8 cellular contexts compared by ENCODE assay signal in the genomic region with DNA sequence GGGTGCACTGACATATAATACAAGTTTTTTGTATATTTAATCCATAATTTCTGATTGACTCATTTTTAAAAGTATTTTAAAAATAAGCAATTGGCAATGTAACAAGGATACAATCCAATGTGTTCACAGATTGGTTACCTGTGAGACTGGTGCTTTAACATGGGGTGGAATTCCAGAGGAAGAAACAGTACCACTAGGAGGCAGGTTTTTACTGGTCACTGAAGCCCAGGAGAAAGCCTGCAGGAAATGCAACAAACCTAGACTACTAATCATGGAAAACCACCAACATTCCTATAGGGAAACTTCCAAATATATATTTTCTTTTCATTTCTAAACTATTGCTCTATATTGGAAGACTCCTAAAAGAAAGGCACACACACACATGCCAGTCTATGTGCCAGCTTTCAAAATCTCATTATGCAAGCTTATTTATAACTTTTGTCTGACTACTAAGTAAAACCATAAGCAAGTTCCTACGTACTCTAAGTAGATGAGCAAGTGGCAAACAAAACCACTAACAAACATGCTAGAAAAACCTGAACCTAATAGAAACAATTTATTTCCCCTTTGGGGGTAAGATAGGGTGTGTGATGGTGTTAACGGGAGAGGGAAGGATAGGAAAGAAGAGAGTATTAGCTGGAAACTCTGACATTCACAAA. TPM values are rescaled to one million over a fixed set of nuclear protein-coding genes. Genes with fewer than 3 reads are reported as not detected.
DNase-seq lines count a peak whose midpoint lies in the region; ATAC-seq and TF ChIP-seq lines count a peak whose summit lies in the region.

No MANE protein-coding gene starts in this region.

- H3K36me3 ChIP-seq in A673 (ENCODE audit: insufficient read depth, low read length, poor library complexity, severe bottlenecking) = peaks cover 41% of the 10 kb centered on the region
- H3K36me3 ChIP-seq in Karpas-422 (ENCODE audit: insufficient read depth, low read length) = peaks cover 65% of the 10 kb centered on the region

- H4K20me1 ChIP-seq in Karpas-422 (ENCODE audit: insufficient read depth, low read depth, low read length) = peaks cover 49% of the 10 kb centered on the region

- H3K9ac ChIP-seq in Karpas-422 (ENCODE audit: low read length) = no peak overlapping the region

- peak overlapping the region; percentile 93 for H3K27ac Mint-ChIP-seq in activated T-helper 1 cell treated with anti-CD3 and anti-CD28 coated beads, Interleukin-12 subunit alpha, Interleukin-12 subunit beta, Interleukin-2, Interleukin-4 antibody, amounts not matched to agents 30 ng/mL and 10 ng/mL and 1 ng/mL, durations not matched to agents 14 hours and 24 hours and 36 hours

- BruUV-seq in A673 (replicated peaks; lab: Mats Ljungman, UMichigan) = no TSS peak

- H3K9me3 ChIP-seq in A673 (ENCODE audit: low read depth, low read length, poor library complexity, severe bottlenecking) (no peaks in the 10 kb centered on the region), Karpas-422 (ENCODE audit: low read length) (no peaks in the 10 kb centered on the region)

- no peak overlapping the region for H3K27ac ChIP-seq in A673 (ENCODE audit: low read depth, low read length, poor library complexity, severe bottlenecking)
- H3K27ac ChIP-seq in Karpas-422 (ENCODE audit: low read length) = no peak overlapping the region

- H3K27me3 ChIP-seq in A673 (replicated peaks; ENCODE audit: insufficient read depth, low read depth, low read length, poor library complexity) (no peaks in the 10 kb centered on the region), Karpas-422 (ENCODE audit: low read length) (no peaks in the 10 kb centered on the region)

- no peak overlapping the region for H3K4me2 ChIP-seq in Karpas-422 (ENCODE audit: low read depth, low read length, poor library complexity, severe bottlenecking)

- H3K4me1 ChIP-seq in A673 (ENCODE audit: insufficient read depth, low read length, poor library complexity, severe bottlenecking) = no peaks in the 10 kb centered on the region
- H3K4me1 ChIP-seq in Karpas-422 (ENCODE audit: low read length) = peaks cover 38% of the 10 kb centered on the region

- H3K4me3 Mint-ChIP-seq in activated T-helper 1 cell treated with anti-CD3 and anti-CD28 coated beads, Interleukin-12 subunit alpha, Interleukin-12 subunit beta, Interleukin-2, Interleukin-4 antibody, amounts not matched to agents 30 ng/mL and 10 ng/mL and 1 ng/mL, durations not matched to agents 14 hours and 24 hours and 36 hours = peak overlapping the region; percentile 41

- H3K9me3 Mint-ChIP-seq in activated T-helper 1 cell treated with anti-CD3 and anti-CD28 coated beads, Interleukin-12 subunit alpha, Interleukin-12 subunit beta, Interleukin-2, Interleukin-4 antibody, amounts not matched to agents 30 ng/mL and 10 ng/mL and 1 ng/mL, durations not matched to agents 14 hours and 24 hours and 36 hours = no peaks in the 10 kb centered on the region

- H3K79me2 ChIP-seq in Karpas-422 (ENCODE audit: low read length) = peaks cover 79% of the 10 kb centered on the region

- peaks cover 43% of the 10 kb centered on the region for H3K36me3 Mint-ChIP-seq in activated T-helper 1 cell treated with anti-CD3 and anti-CD28 coated beads, Interleukin-12 subunit alpha, Interleukin-12 subunit beta, Interleukin-2, Interleukin-4 antibody, amounts not matched to agents 30 ng/mL and 10 ng/mL and 1 ng/mL, durations not matched to agents 14 hours and 24 hours and 36 hours (ENCODE audit: low read depth)

- TF ChIP-seq CTCF in A673 (conservative IDR thresholded peaks at IDR 0.05; ENCODE audit: low read depth, low read length) (peak; percentile 45), GM10266 (IDR thresholded peaks at IDR 0.05; ENCODE audit: control insufficient read depth, insufficient read depth, low read depth, missing control alignments) (peak; percentile 37)

- no peaks in the 10 kb centered on the region for H3K27me3 Mint-ChIP-seq in activated T-helper 1 cell treated with anti-CD3 and anti-CD28 coated beads, Interleukin-12 subunit alpha, Interleukin-12 subunit beta, Interleukin-2, Interleukin-4 antibody, amounts not matched to agents 30 ng/mL and 10 ng/mL and 1 ng/mL, durations not matched to agents 14 hours and 24 hours and 36 hours (ENCODE audit: insufficient read depth)

- H3K9me2 ChIP-seq in Karpas-422 (replicated peaks; ENCODE audit: insufficient read depth, low read length) = no peaks in the 10 kb centered on the region

- no peak overlapping the region for H2AFZ ChIP-seq in Karpas-422 (ENCODE audit: low read length)

- H3K4me1 Mint-ChIP-seq in activated T-helper 1 cell treated with anti-CD3 and anti-CD28 coated beads, Interleukin-12 subunit alpha, Interleukin-12 subunit beta, Interleukin-2, Interleukin-4 antibody, amounts not matched to agents 30 ng/mL and 10 ng/mL and 1 ng/mL, durations not matched to agents 14 hours and 24 hours and 36 hours (ENCODE audit: low read depth) = peaks cover 50% of the 10 kb centered on the region

- no peak for ATAC-seq in GM21447 (IDR thresholded peaks at IDR 0.05; ENCODE audit: unreplicated experiment)
- ATAC-seq in HG03432 (IDR thresholded peaks at IDR 0.05; ENCODE audit: unreplicated experiment) = no peak

- DNase-seq in A673 (ENCODE audit: low spot score) (no peak), GM10266 (ENCODE audit: extremely low spot score) (no peak), iPS-NIHi7 (ENCODE audit: extremely low spot score) (peak; percentile 49), NK-92 (lab: John Stamatoyannopoulos, UW; ENCODE audit: unreplicated experiment) (no peak), Karpas-422 (no peak)
- DNase-seq in activated T-helper 1 cell treated with anti-CD3 and anti-CD28 coated beads, Interleukin-12 subunit alpha, Interleukin-12 subunit beta, Interleukin-2, Interleukin-4 antibody, amounts not matched to agents 30 ng/mL and 10 ng/mL and 1 ng/mL, durations not matched to agents 14 hours and 24 hours and 36 hours (ENCODE audit: low spot score) = no peak

- CTCF ChIA-PET in A673 (lab: Charles Lee) = no interaction called here

- H3K4me3 ChIP-seq in A673 (ENCODE audit: low read depth, low read length, poor library complexity, severe bottlenecking) = no peak overlapping the region
- H3K4me3 ChIP-seq in Karpas-422 (ENCODE audit: low read length) = no peak overlapping the region

- POLR2A ChIA-PET in A673 (lab: Charles Lee; ENCODE audit: low non-redundant PET) = no interaction called here

- intact Hi-C loops in A673 (cut with micrococcal nuclease; ENCODE audit: unreplicated experiment) = no loop called here
- intact Hi-C loops in activated T-helper 1 cell treated with anti-CD3 and anti-CD28 coated beads, Interleukin-12 subunit alpha, Interleukin-12 subunit beta, Interleukin-2, Interleukin-4 antibody, amounts not matched to agents 30 ng/mL and 10 ng/mL and 1 ng/mL, durations not matched to agents 14 hours and 24 hours and 36 hours (cut with micrococcal nuclease) = loop anchor here (1.0 to 10.0 kb wide), 3 partner anchors 54 to 401 kb away; no protein-coding TSS in a partner anchor

RNA-seq across cellular contexts. Expression of a gene that starts 19.2 kb away (rescaled TPM):
- 104 and 124 TPM in 2 replicates for total RNA-seq in A673 (2021)
- 143 and 144 TPM in 2 replicates for total RNA-seq in activated T-helper 1 cell treated with anti-CD3 and anti-CD28 coated beads, Interleukin-12 subunit alpha, Interleukin-12 subunit beta, Interleukin-2, Interleukin-4 antibody, amounts not matched to agents 30 ng/mL and 10 ng/mL and 1 ng/mL, durations not matched to agents 14 hours and 24 hours and 36 hours
- total RNA-seq in Karpas-422 (2014; rRNA removed; shearing (Covaris generic); ENCODE audit: low replicate concordance) = 50.5 and 81.0 TPM in 2 replicates

RNA-seq across cellular contexts. Expression of a gene that starts 23.6 kb away (rescaled TPM):
- total RNA-seq in A673 (2021) = 1.5 and 1.6 TPM in 2 replicates
- 0.16 and 0.22 TPM in 2 replicates for total RNA-seq in activated T-helper 1 cell treated with anti-CD3 and anti-CD28 coated beads, Interleukin-12 subunit alpha, Interleukin-12 subunit beta, Interleukin-2, Interleukin-4 antibody, amounts not matched to agents 30 ng/mL and 10 ng/mL and 1 ng/mL, durations not matched to agents 14 hours and 24 hours and 36 hours
- total RNA-seq in Karpas-422 (2014; rRNA removed; shearing (Covaris generic); ENCODE audit: low replicate concordance) = 0.11 TPM in 1 of 2 replicates, not detected in the other
